18 cellular contexts compared by ENCODE assay signal in genomic region chr19:33484226-33484774, GRCh38. TPM values are rescaled to one million over a fixed set of nuclear protein-coding genes. Genes with fewer than 3 reads are reported as not detected.
DNase-seq lines count a peak whose midpoint lies in the region; ATAC-seq and TF ChIP-seq lines count a peak whose summit lies in the region.
"Had no signal": no experiment of that assay in that cellular context is flagged by ENCODE, and none has a peak within 500 bp of the region (broad histone marks: within the 10 kb centered on the region; RNA-seq: fewer than 3 reads in every experiment).

No MANE protein-coding gene starts in this region.

- ATAC-seq in left ventricle myocardium superior = no peak
- no peak for ATAC-seq in left cardiac atrium
- no peak for ATAC-seq in left lung
- no peak for ATAC-seq in HG02642 (IDR thresholded peaks at IDR 0.05; ENCODE audit: poor library complexity, unreplicated experiment)
- no peak for ATAC-seq in GM18511 (IDR thresholded peaks at IDR 0.05; ENCODE audit: unreplicated experiment)
- ATAC-seq in activated T-helper 17 cell treated with anti-CD3 and anti-CD28 coated beads, Interleukin-2, amount 50 U/mL, for 72 hours (replicated peaks) = no peak
- ATAC-seq: HCT116 had no signal

- H3K9me3 ChIP-seq in left lung (peaks cover 0 to 17% of the 10 kb centered on the region in 2 donors), trophoblast cell (ENCODE audit: insufficient read depth, low read depth, low read length) (peaks cover 3% of the 10 kb centered on the region)
- H3K9me3 ChIP-seq: BE2C had no signal

- no peak overlapping the region for H2BK5ac ChIP-seq in trophoblast cell (ENCODE audit: low read depth, low read length, poor library complexity)

- H3K14ac ChIP-seq in trophoblast cell (ENCODE audit: low read length) = no peak overlapping the region

- H3K4me3 Mint-ChIP-seq in activated T-helper 17 cell treated with anti-CD3 and anti-CD28 coated beads, Interleukin-2, amount 50 U/mL, for 72 hours = no peak overlapping the region
- H3K4me3 Mint-ChIP-seq: CD4-positive, CD25-positive, alpha-beta regulatory T cell had no signal

- H3K4me1 ChIP-seq in left lung (no peaks in the 10 kb centered on the region), trophoblast cell (ENCODE audit: control insufficient read depth in 1 of 2, insufficient read depth in 2 of 2, low read length in 2 of 2) (no peaks in the 10 kb centered on the region)
- H3K4me1 ChIP-seq: BE2C had no signal

- H4K91ac ChIP-seq in trophoblast cell (ENCODE audit: low read depth, low read length) = no peak overlapping the region

- H4K12ac ChIP-seq in trophoblast cell (ENCODE audit: low read depth, low read length) = no peak overlapping the region

- H3K27me3 ChIP-seq in left lung (no peaks in the 10 kb centered on the region), trophoblast cell (ENCODE audit: insufficient read depth, low read length) (no peaks in the 10 kb centered on the region)
- H3K27me3 ChIP-seq: BE2C had no signal

- H3K79me2 ChIP-seq in trophoblast cell (ENCODE audit: control insufficient read depth, insufficient read depth, low read length, poor library complexity) = no peaks in the 10 kb centered on the region

- H3K36me3 ChIP-seq in left lung (peaks cover 0 to 35% of the 10 kb centered on the region in 2 donors), trophoblast cell (ENCODE audit: control insufficient read depth in 1 of 2, insufficient read depth in 2 of 2, low read length in 2 of 2) (peaks cover 3% of the 10 kb centered on the region in 2 experiments)

- peaks cover 32% of the 10 kb centered on the region for H3K36me3 Mint-ChIP-seq in activated T-helper 17 cell treated with anti-CD3 and anti-CD28 coated beads, Interleukin-2, amount 50 U/mL, for 72 hours (ENCODE audit: low read depth)

- DNase-seq in left ventricle myocardium superior (peak; percentile 1), left cardiac atrium (no peak), left lung (peak; percentile 4 to 19), trophoblast cell (no peak)
- DNase-seq: BE2C; CD4-positive, CD25-positive, alpha-beta regulatory T cell; COR-L47; DMS 273 treated with DMSO at 0.1 percent for 48 hours; KG1; MV-4-11; NCI-H1694 treated with DMSO at 0.1 percent for 48 hours; NCI-H510A; NCI-H774; SHP77 treated with DMSO at 0.1 percent for 48 hours had no signal

- no peak overlapping the region for H2AFZ ChIP-seq in trophoblast cell (ENCODE audit: insufficient read depth, low read length, poor library complexity)

- no peak overlapping the region for H2AK5ac ChIP-seq in trophoblast cell (ENCODE audit: low read length)

- H3K9ac ChIP-seq in trophoblast cell (ENCODE audit: low read length) = no peak overlapping the region

- no peaks in the 10 kb centered on the region for H3K27me3 Mint-ChIP-seq in activated T-helper 17 cell treated with anti-CD3 and anti-CD28 coated beads, Interleukin-2, amount 50 U/mL, for 72 hours
- H3K27me3 Mint-ChIP-seq: CD4-positive, CD25-positive, alpha-beta regulatory T cell had no signal

- WGBS in trophoblast cell (ENCODE audit: extremely low coverage, insufficient coverage, insufficient read length) = no CpG with 5 or more reads among the region's 8 CpGs

- H2BK12ac ChIP-seq in trophoblast cell (ENCODE audit: low read length) = no peak overlapping the region

- TF ChIP-seq CTCF in left lung (IDR thresholded peaks at IDR 0.05) = no peak

- H3K27ac Mint-ChIP-seq in activated T-helper 17 cell treated with anti-CD3 and anti-CD28 coated beads, Interleukin-2, amount 50 U/mL, for 72 hours = no peak overlapping the region
- H3K27ac Mint-ChIP-seq: CD4-positive, CD25-positive, alpha-beta regulatory T cell had no signal

- H3K27ac ChIP-seq in left lung = no peak overlapping the region
- H3K27ac ChIP-seq in trophoblast cell (ENCODE audit: low read depth, low read length) = no peak overlapping the region

- H3K4ac ChIP-seq in trophoblast cell (ENCODE audit: low read depth, low read length) = no peak overlapping the region

- H3K4me3 ChIP-seq in left lung = no peak overlapping the region
- no peak overlapping the region for H3K4me3 ChIP-seq in trophoblast cell (ENCODE audit: low read depth, low read length)

- no peaks in the 10 kb centered on the region for H3K79me1 ChIP-seq in trophoblast cell (ENCODE audit: low read length)

- no peak overlapping the region for H3K4me2 ChIP-seq in trophoblast cell (ENCODE audit: low read length)

- H2BK120ac ChIP-seq in trophoblast cell (ENCODE audit: insufficient read depth, low read length, poor library complexity) = no peak overlapping the region

- H3K18ac ChIP-seq in trophoblast cell (ENCODE audit: low read length) = no peak overlapping the region

- H3K4me1 Mint-ChIP-seq in activated T-helper 17 cell treated with anti-CD3 and anti-CD28 coated beads, Interleukin-2, amount 50 U/mL, for 72 hours = no peaks in the 10 kb centered on the region

- H4K8ac ChIP-seq in trophoblast cell (ENCODE audit: low read depth, low read length) = no peak overlapping the region

- peak overlapping the region; percentile 2 for H3K23ac ChIP-seq in trophoblast cell (ENCODE audit: low read length)

- intact Hi-C loops in left ventricle myocardium superior (cut with micrococcal nuclease) = no loop called here
- intact Hi-C loops in left cardiac atrium (cut with DNase I) = no loop called here
- intact Hi-C loops in left lung (cut with DNase I) = no loop called here

- peaks cover 13% of the 10 kb centered on the region for H3K9me3 Mint-ChIP-seq in activated T-helper 17 cell treated with anti-CD3 and anti-CD28 coated beads, Interleukin-2, amount 50 U/mL, for 72 hours

RNA-seq across cellular contexts. Expression of gene PEPD, which starts 37.3 kb away (rescaled TPM):
- 27.3 TPM for total RNA-seq in left ventricle myocardium superior
- 10 to 100 TPM; 40.3 to 51.7 TPM for total RNA-seq in left cardiac atrium
- 10 to 100 TPM; 73.2 to 90.1 TPM for total RNA-seq in left lung
- polyA plus RNA-seq in trophoblast cell (2013) = 37.8 and 39.4 TPM in 2 replicates
- total RNA-seq in activated T-helper 17 cell treated with anti-CD3 and anti-CD28 coated beads, Interleukin-2, amount 50 U/mL, for 72 hours = 10 to 100 TPM; 16.4 to 33.1 TPM

Comparison
In these comparisons a context has a peak if more than half of its experiments do, and no peak if none do; other contexts are left out.
1. DNase-seq: peak in left ventricle myocardium superior (single experiment) and left lung (2 of 2); none in left cardiac atrium (single experiment) and trophoblast cell (0 of 2).